1 cellular context compared by ENCODE assay signal in the genomic region with DNA sequence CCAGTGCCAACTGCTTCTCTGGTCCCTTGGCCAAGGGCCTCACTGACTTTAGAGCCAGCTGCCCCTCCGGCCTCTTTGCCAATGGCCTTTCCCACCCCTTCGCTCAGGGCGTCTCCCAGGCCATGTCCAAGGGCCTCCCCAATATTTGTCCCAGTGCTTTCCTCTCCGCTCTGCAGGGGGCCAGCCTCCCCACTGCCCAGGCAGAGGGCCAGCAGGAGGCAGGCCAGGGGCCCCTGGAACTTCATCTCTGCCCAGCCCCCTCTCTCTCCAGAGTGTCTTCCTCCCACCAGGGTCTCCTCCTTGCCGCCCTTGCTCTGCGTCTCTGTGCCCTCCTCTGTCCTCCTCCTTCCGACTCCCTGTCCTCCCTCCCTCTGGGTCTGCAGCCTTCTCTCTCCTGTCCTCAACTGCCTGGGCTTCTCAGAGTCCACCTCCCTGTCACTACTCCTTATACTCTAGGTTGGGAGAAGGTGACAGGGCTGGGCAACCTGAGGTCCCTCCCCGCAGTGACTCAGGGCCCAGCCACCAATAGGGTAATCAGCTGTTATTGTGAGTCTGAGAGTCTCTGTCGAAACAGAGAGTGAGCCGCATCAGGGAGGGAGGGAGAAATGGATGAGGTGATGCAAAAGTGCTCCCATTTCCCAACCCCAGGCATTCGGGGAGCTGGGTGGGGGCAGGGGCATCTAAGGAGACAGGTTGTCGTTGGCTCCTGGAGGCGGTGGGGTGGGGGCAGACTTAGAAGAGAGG.
TF ChIP-seq lines count a peak whose summit lies in the region.

DMKN (minus strand) TSS at position 419 of the 744 bp plus-strand sequence; CDS start at position 245, 174 bp downstream.

TF ChIP-seq in HEK293, 187 proteins besides CTCF, POLR2A, EP300 and RAD21 (continued from another document):
- TF ChIP-seq, protein P1, sequence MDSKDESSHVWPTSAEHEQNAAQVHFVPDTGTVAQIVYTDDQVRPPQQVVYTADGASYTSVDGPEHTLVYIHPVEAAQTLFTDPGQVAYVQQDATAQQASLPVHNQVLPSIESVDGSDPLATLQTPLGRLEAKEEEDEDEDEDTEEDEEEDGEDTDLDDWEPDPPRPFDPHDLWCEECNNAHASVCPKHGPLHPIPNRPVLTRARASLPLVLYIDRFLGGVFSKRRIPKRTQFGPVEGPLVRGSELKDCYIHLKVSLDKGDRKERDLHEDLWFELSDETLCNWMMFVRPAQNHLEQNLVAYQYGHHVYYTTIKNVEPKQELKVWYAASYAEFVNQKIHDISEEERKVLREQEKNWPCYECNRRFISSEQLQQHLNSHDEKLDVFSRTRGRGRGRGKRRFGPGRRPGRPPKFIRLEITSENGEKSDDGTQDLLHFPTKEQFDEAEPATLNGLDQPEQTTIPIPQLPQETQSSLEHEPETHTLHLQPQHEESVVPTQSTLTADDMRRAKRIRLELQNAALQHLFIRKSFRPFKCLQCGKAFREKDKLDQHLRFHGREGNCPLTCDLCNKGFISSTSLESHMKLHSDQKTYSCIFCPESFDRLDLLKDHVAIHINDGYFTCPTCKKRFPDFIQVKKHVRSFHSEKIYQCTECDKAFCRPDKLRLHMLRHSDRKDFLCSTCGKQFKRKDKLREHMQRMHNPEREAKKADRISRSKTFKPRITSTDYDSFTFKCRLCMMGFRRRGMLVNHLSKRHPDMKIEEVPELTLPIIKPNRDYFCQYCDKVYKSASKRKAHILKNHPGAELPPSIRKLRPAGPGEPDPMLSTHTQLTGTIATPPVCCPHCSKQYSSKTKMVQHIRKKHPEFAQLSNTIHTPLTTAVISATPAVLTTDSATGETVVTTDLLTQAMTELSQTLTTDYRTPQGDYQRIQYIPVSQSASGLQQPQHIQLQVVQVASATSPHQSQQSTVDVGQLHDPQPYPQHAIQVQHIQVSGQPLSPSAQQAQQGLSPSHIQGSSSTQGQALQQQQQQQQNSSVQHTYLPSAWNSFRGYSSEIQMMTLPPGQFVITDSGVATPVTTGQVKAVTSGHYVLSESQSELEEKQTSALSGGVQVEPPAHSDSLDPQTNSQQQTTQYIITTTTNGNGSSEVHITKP (tag by site-specific recombination; IDR thresholded peaks at IDR 0.05) = no peak
